9 cellular contexts compared by ENCODE assay signal in the genomic region with DNA sequence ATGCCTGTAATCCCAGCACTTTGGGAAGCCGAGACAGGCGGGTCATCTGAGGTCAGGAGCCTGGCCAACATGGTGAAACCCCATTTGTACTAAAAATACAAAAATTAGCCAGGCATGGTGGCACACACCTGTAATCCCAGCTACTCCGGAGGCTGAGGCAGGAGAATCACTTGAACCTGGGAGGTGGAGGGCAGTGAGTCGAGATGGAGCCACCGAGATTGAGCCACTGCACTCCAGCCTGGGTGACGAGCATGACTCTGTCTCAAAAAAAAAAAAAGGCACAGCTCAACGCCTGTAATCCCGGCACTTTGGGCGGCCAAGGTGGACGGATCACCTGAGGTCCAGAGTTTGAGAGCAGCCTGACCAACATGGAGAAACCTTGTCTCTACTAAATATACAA. TPM values are rescaled to one million over a fixed set of nuclear protein-coding genes. Genes with fewer than 3 reads are reported as not detected.
DNase-seq lines count a peak whose midpoint lies in the region; ATAC-seq and TF ChIP-seq lines count a peak whose summit lies in the region.
"Not testable (repeated sequence)": the region's sequence is repeated elsewhere in the genome, so short reads cannot be mapped to it uniquely, and the experiment has no call there.
"Had no signal": no experiment of that assay in that cellular context is flagged by ENCODE, and none has a peak within 500 bp of the region (broad histone marks: within the 10 kb centered on the region; RNA-seq: fewer than 3 reads in every experiment).

No MANE protein-coding gene starts in this region.

- not testable (repeated sequence) for ATAC-seq in GM23338; WTC11; activated CD8-positive, alpha-beta T cell treated with anti-CD3 and anti-CD28 coated beads, Interleukin-2, amount 10 ng/mL, durations not matched to agents 7 days and 5 days

- not testable (repeated sequence) for H3K4me1 ChIP-seq in GM23338 (ENCODE audit: insufficient read depth)

- H3K79me2 ChIP-seq in GM23338 (replicated peaks; ENCODE audit: insufficient read depth) = not testable (repeated sequence)

- CTCF ChIA-PET in WTC11 (lab: Charles Lee) = interaction anchor here (0.7 kb wide), 2 partner anchors 19 to 28 kb away, joined by 3 read pairs; no protein-coding TSS in a partner anchor
- CTCF ChIA-PET in activated CD8-positive, alpha-beta T cell treated with anti-CD3 and anti-CD28 coated beads, Interleukin-2, amount 10 ng/mL, durations not matched to agents 7 days and 5 days (lab: Charles Lee) = not testable (repeated sequence)

- not testable (repeated sequence) for H2AFZ ChIP-seq in GM23338

- not testable (repeated sequence) for H3K9me2 ChIP-seq in GM23338 (ENCODE audit: insufficient read depth)

- not testable (repeated sequence) for H3K9me3 Mint-ChIP-seq in GM23338; WTC11; activated CD8-positive, alpha-beta T cell treated with anti-CD3 and anti-CD28 coated beads, Interleukin-2, amount 10 ng/mL, durations not matched to agents 7 days and 5 days (ENCODE audit: insufficient read depth); activated T-helper 2 cell treated with anti-CD3 and anti-CD28 coated beads, Interferon-gamma antibody, Interleukin-2, Interleukin-4, amounts not matched to agents 10 μg/mL and 5 μg/mL and 100 μg/mL, durations not matched to agents 14 hours and 24 hours and 36 hours; activated naive CD8-positive, alpha-beta T cell treated with anti-CD3 and anti-CD28 coated beads for 36 hours; endothelial cell (ENCODE audit: unreplicated experiment); neural crest cell

- not testable (repeated sequence) for H3K27me3 ChIP-seq in GM23338 (ENCODE audit: insufficient read depth)

- peaks cover 11% of the 10 kb centered on the region for H3K36me3 ChIP-seq in GM23338 (ENCODE audit: insufficient read depth)

- not testable (repeated sequence) for H3K4me3 ChIP-seq in GM23338

- H3K27ac Mint-ChIP-seq in GM23338; activated CD8-positive, alpha-beta T cell treated with anti-CD3 and anti-CD28 coated beads, Interleukin-2, amount 10 ng/mL, durations not matched to agents 7 days and 5 days; activated T-helper 2 cell treated with anti-CD3 and anti-CD28 coated beads, Interferon-gamma antibody, Interleukin-2, Interleukin-4, amounts not matched to agents 10 μg/mL and 5 μg/mL and 100 μg/mL, durations not matched to agents 14 hours and 24 hours and 36 hours; endothelial cell (ENCODE audit: unreplicated experiment); neural crest cell (ENCODE audit: unreplicated experiment): not testable (repeated sequence)
- 0 out of 2 replicates have a peak overlapping the region, but pooled peaks have one; percentile 70 for H3K27ac Mint-ChIP-seq in WTC11
- H3K27ac Mint-ChIP-seq in activated naive CD8-positive, alpha-beta T cell treated with anti-CD3 and anti-CD28 coated beads for 36 hours = peak overlapping the region; percentile 48

- not testable (repeated sequence) for H3K4me2 ChIP-seq in GM23338

- H3K4me1 Mint-ChIP-seq in GM23338; WTC11; activated T-helper 2 cell treated with anti-CD3 and anti-CD28 coated beads, Interferon-gamma antibody, Interleukin-2, Interleukin-4, amounts not matched to agents 10 μg/mL and 5 μg/mL and 100 μg/mL, durations not matched to agents 14 hours and 24 hours and 36 hours (ENCODE audit: low read depth); endothelial cell (ENCODE audit: unreplicated experiment): not testable (repeated sequence)
- H3K4me1 Mint-ChIP-seq in activated CD8-positive, alpha-beta T cell treated with anti-CD3 and anti-CD28 coated beads, Interleukin-2, amount 10 ng/mL, durations not matched to agents 7 days and 5 days (ENCODE audit: low read depth) = peaks cover 18% of the 10 kb centered on the region
- peaks cover 18% of the 10 kb centered on the region for H3K4me1 Mint-ChIP-seq in activated naive CD8-positive, alpha-beta T cell treated with anti-CD3 and anti-CD28 coated beads for 36 hours
- H3K4me1 Mint-ChIP-seq in neural crest cell = peaks cover 14% of the 10 kb centered on the region

- peaks cover 19% of the 10 kb centered on the region for H3F3A ChIP-seq in GM23338 (replicated peaks; ENCODE audit: low read depth)

- TF ChIP-seq CTCF in 22Rv1 (IDR thresholded peaks at IDR 0.05); GM23338 (conservative IDR thresholded peaks at IDR 0.05; ENCODE audit: low read depth in 2 of 2); WTC11 (IDR thresholded peaks at IDR 0.05); endothelial cell (IDR thresholded peaks at IDR 0.05; ENCODE audit: unreplicated experiment); neural crest cell (conservative IDR thresholded peaks at IDR 0.05): not testable (repeated sequence)

- H4K20me1 ChIP-seq in GM23338 (replicated peaks; ENCODE audit: insufficient read depth) = not testable (repeated sequence)

- intact Hi-C loops in activated T-helper 2 cell treated with anti-CD3 and anti-CD28 coated beads, Interferon-gamma antibody, Interleukin-2, Interleukin-4, amounts not matched to agents 10 μg/mL and 5 μg/mL and 100 μg/mL, durations not matched to agents 14 hours and 24 hours and 36 hours (cut with micrococcal nuclease) = not testable (repeated sequence)

- not testable (repeated sequence) for H3K27me3 Mint-ChIP-seq in GM23338 (ENCODE audit: insufficient read depth, low read depth, poor library complexity); WTC11 (ENCODE audit: low read depth); activated CD8-positive, alpha-beta T cell treated with anti-CD3 and anti-CD28 coated beads, Interleukin-2, amount 10 ng/mL, durations not matched to agents 7 days and 5 days (ENCODE audit: low read depth); activated T-helper 2 cell treated with anti-CD3 and anti-CD28 coated beads, Interferon-gamma antibody, Interleukin-2, Interleukin-4, amounts not matched to agents 10 μg/mL and 5 μg/mL and 100 μg/mL, durations not matched to agents 14 hours and 24 hours and 36 hours (ENCODE audit: low read depth); activated naive CD8-positive, alpha-beta T cell treated with anti-CD3 and anti-CD28 coated beads for 36 hours; endothelial cell (ENCODE audit: unreplicated experiment); neural crest cell (ENCODE audit: low read depth)

- POLR2A ChIA-PET in WTC11 (lab: Charles Lee) = not testable (repeated sequence)
- POLR2A ChIA-PET in activated CD8-positive, alpha-beta T cell treated with anti-CD3 and anti-CD28 coated beads, Interleukin-2, amount 10 ng/mL, durations not matched to agents 7 days and 5 days (lab: Charles Lee) = interaction anchor here (0.5 to 1.2 kb wide), 2 partner anchors 22 to 39 kb away, joined by 3 to 5 read pairs; no protein-coding TSS in a partner anchor

- H3K4me3 Mint-ChIP-seq in GM23338 (peak overlapping the region; percentile 30; the same call in 1 of the 3 replicates), WTC11 (peak overlapping the region; percentile 87; the same call in 1 of the 2 replicates), endothelial cell (ENCODE audit: unreplicated experiment) (peak overlapping the region; percentile 59), neural crest cell (peak overlapping the region; percentile 52)
- H3K4me3 Mint-ChIP-seq in activated CD8-positive, alpha-beta T cell treated with anti-CD3 and anti-CD28 coated beads, Interleukin-2, amount 10 ng/mL, durations not matched to agents 7 days and 5 days = peak overlapping the region; percentile 13
- H3K4me3 Mint-ChIP-seq in activated T-helper 2 cell treated with anti-CD3 and anti-CD28 coated beads, Interferon-gamma antibody, Interleukin-2, Interleukin-4, amounts not matched to agents 10 μg/mL and 5 μg/mL and 100 μg/mL, durations not matched to agents 14 hours and 24 hours and 36 hours (ENCODE audit: low read depth) = peak overlapping the region; percentile 42
- H3K4me3 Mint-ChIP-seq in activated naive CD8-positive, alpha-beta T cell treated with anti-CD3 and anti-CD28 coated beads for 36 hours = not testable (repeated sequence)

- not testable (repeated sequence) for DNase-seq in GM23338 (ENCODE audit: low spot score); WTC11 (ENCODE audit: low spot score); activated CD8-positive, alpha-beta T cell treated with anti-CD3 and anti-CD28 coated beads, Interleukin-2, amount 10 ng/mL, durations not matched to agents 7 days and 5 days; activated T-helper 2 cell treated with anti-CD3 and anti-CD28 coated beads, Interferon-gamma antibody, Interleukin-2, Interleukin-4, amounts not matched to agents 10 μg/mL and 5 μg/mL and 100 μg/mL, durations not matched to agents 14 hours and 24 hours and 36 hours (ENCODE audit: low spot score); activated naive CD8-positive, alpha-beta T cell treated with anti-CD3 and anti-CD28 coated beads for 36 hours; endothelial cell (ENCODE audit: low spot score); neural crest cell (ENCODE audit: low read depth, low spot score)

- peaks cover 50% of the 10 kb centered on the region for H3K36me3 Mint-ChIP-seq in GM23338 (ENCODE audit: low read depth)
- peaks cover 39% of the 10 kb centered on the region for H3K36me3 Mint-ChIP-seq in WTC11
- peaks cover 31% of the 10 kb centered on the region for H3K36me3 Mint-ChIP-seq in activated CD8-positive, alpha-beta T cell treated with anti-CD3 and anti-CD28 coated beads, Interleukin-2, amount 10 ng/mL, durations not matched to agents 7 days and 5 days (ENCODE audit: low read depth)
- peaks cover 42% of the 10 kb centered on the region for H3K36me3 Mint-ChIP-seq in activated T-helper 2 cell treated with anti-CD3 and anti-CD28 coated beads, Interferon-gamma antibody, Interleukin-2, Interleukin-4, amounts not matched to agents 10 μg/mL and 5 μg/mL and 100 μg/mL, durations not matched to agents 14 hours and 24 hours and 36 hours (ENCODE audit: low read depth)
- H3K36me3 Mint-ChIP-seq in activated naive CD8-positive, alpha-beta T cell treated with anti-CD3 and anti-CD28 coated beads for 36 hours = peaks cover 11% of the 10 kb centered on the region
- peaks cover 19% of the 10 kb centered on the region for H3K36me3 Mint-ChIP-seq in endothelial cell (ENCODE audit: low read depth, unreplicated experiment)
- not testable (repeated sequence) for H3K36me3 Mint-ChIP-seq in neural crest cell (ENCODE audit: low read depth)

- H3K27ac ChIP-seq in 22Rv1 = peak overlapping the region; percentile 93
- H3K27ac ChIP-seq in GM23338 (ENCODE audit: low read depth) = not testable (repeated sequence)

RNA-seq across cellular contexts. Expression of gene MRPL41, which starts 2.0 kb away (rescaled TPM):
- total RNA-seq in GM23338 (2014; rRNA removed; shearing (Covaris generic)) = 32.6 and 32.8 TPM in 2 replicates
- polyA plus RNA-seq in GM23338 (2016; fragmentation: Nextera tagmentation; extraction: Ambion mirVana) = 146 and 165 TPM in 2 replicates
- 70.1 to 79.4 TPM (median 74.8 TPM) in 3 replicates for total RNA-seq in WTC11 (2021)
- total RNA-seq in activated CD8-positive, alpha-beta T cell treated with anti-CD3 and anti-CD28 coated beads, Interleukin-2, amount 10 ng/mL, durations not matched to agents 7 days and 5 days = 10 to 100 TPM; 51.4 to 55.5 TPM
- total RNA-seq in activated T-helper 2 cell treated with anti-CD3 and anti-CD28 coated beads, Interferon-gamma antibody, Interleukin-2, Interleukin-4, amounts not matched to agents 10 μg/mL and 5 μg/mL and 100 μg/mL, durations not matched to agents 14 hours and 24 hours and 36 hours = 43.2 and 49.4 TPM in 2 replicates
- 10 to 100 TPM; 54.6 to 54.9 TPM for total RNA-seq in activated naive CD8-positive, alpha-beta T cell treated with anti-CD3 and anti-CD28 coated beads for 36 hours
- 41.4 TPM for total RNA-seq in endothelial cell (ENCODE audit: unreplicated experiment)
- 40.9 and 42.0 TPM in 2 replicates for total RNA-seq in neural crest cell

RNA-seq across cellular contexts. Expression of gene PNPLA7, which starts 3.5 kb away (rescaled TPM):
- total RNA-seq in GM23338 (2014; rRNA removed; shearing (Covaris generic)) = 0.39 and 0.80 TPM in 2 replicates
- polyA plus RNA-seq in GM23338 (2016; fragmentation: Nextera tagmentation; extraction: Ambion mirVana) = 0.28 and 0.45 TPM in 2 replicates
- total RNA-seq in WTC11 (2021) = 1.3 to 1.6 TPM (median 1.6 TPM) in 3 replicates
- 1 to 10 TPM; 3.4 to 3.7 TPM for total RNA-seq in activated CD8-positive, alpha-beta T cell treated with anti-CD3 and anti-CD28 coated beads, Interleukin-2, amount 10 ng/mL, durations not matched to agents 7 days and 5 days
- 1.6 TPM in 2 replicates for total RNA-seq in activated T-helper 2 cell treated with anti-CD3 and anti-CD28 coated beads, Interferon-gamma antibody, Interleukin-2, Interleukin-4, amounts not matched to agents 10 μg/mL and 5 μg/mL and 100 μg/mL, durations not matched to agents 14 hours and 24 hours and 36 hours
- total RNA-seq in activated naive CD8-positive, alpha-beta T cell treated with anti-CD3 and anti-CD28 coated beads for 36 hours = 1 to 10 TPM; 2.5 to 2.9 TPM
- total RNA-seq in endothelial cell (ENCODE audit: unreplicated experiment) = 3.9 TPM
- 1.8 and 2.2 TPM in 2 replicates for total RNA-seq in neural crest cell
- total RNA-seq: H4 had no signal

RNA-seq across cellular contexts. Expression of gene DPH7, which starts 25.1 kb away (rescaled TPM):
- total RNA-seq in GM23338 (2014; rRNA removed; shearing (Covaris generic)) = 53.7 and 68.8 TPM in 2 replicates
- 44.5 and 48.8 TPM in 2 replicates for polyA plus RNA-seq in GM23338 (2016; fragmentation: Nextera tagmentation; extraction: Ambion mirVana)
- total RNA-seq in WTC11 (2021) (40.3 to 43.9 TPM (median 40.5 TPM) in 3 replicates), endothelial cell (ENCODE audit: unreplicated experiment) (32.2 TPM), neural crest cell (59.0 and 63.0 TPM in 2 replicates)
- total RNA-seq in activated CD8-positive, alpha-beta T cell treated with anti-CD3 and anti-CD28 coated beads, Interleukin-2, amount 10 ng/mL, durations not matched to agents 7 days and 5 days = 10 to 100 TPM; 36.8 to 37.1 TPM
- total RNA-seq in activated T-helper 2 cell treated with anti-CD3 and anti-CD28 coated beads, Interferon-gamma antibody, Interleukin-2, Interleukin-4, amounts not matched to agents 10 μg/mL and 5 μg/mL and 100 μg/mL, durations not matched to agents 14 hours and 24 hours and 36 hours = 43.2 and 46.2 TPM in 2 replicates
- total RNA-seq in activated naive CD8-positive, alpha-beta T cell treated with anti-CD3 and anti-CD28 coated beads for 36 hours = 10 to 100 TPM; 31.7 to 33.7 TPM

RNA-seq across cellular contexts. Expression of gene ZMYND19, which starts 36.7 kb away (rescaled TPM):
- 50.3 and 58.5 TPM in 2 replicates for total RNA-seq in GM23338 (2014; rRNA removed; shearing (Covaris generic))
- 25.8 and 41.7 TPM in 2 replicates for polyA plus RNA-seq in GM23338 (2016; fragmentation: Nextera tagmentation; extraction: Ambion mirVana)
- total RNA-seq in WTC11 (2021) (61.9 to 77.9 TPM (median 63.8 TPM) in 3 replicates), endothelial cell (ENCODE audit: unreplicated experiment) (25.6 TPM), neural crest cell (71.9 and 72.6 TPM in 2 replicates)
- total RNA-seq in activated CD8-positive, alpha-beta T cell treated with anti-CD3 and anti-CD28 coated beads, Interleukin-2, amount 10 ng/mL, durations not matched to agents 7 days and 5 days = 10 to 100 TPM; 35.4 to 38.3 TPM
- 72.4 and 74.4 TPM in 2 replicates for total RNA-seq in activated T-helper 2 cell treated with anti-CD3 and anti-CD28 coated beads, Interferon-gamma antibody, Interleukin-2, Interleukin-4, amounts not matched to agents 10 μg/mL and 5 μg/mL and 100 μg/mL, durations not matched to agents 14 hours and 24 hours and 36 hours
- total RNA-seq in activated naive CD8-positive, alpha-beta T cell treated with anti-CD3 and anti-CD28 coated beads for 36 hours = 10 to 100 TPM; 55.6 to 56.4 TPM

RNA-seq across cellular contexts. Expression of gene ARRDC1, which starts 51.8 kb away (rescaled TPM):
- 33.9 and 63.8 TPM in 2 replicates for total RNA-seq in GM23338 (2014; rRNA removed; shearing (Covaris generic))
- polyA plus RNA-seq in GM23338 (2016; fragmentation: Nextera tagmentation; extraction: Ambion mirVana) = 33.5 and 36.6 TPM in 2 replicates
- 41.2 to 48.3 TPM (median 41.3 TPM) in 3 replicates for total RNA-seq in WTC11 (2021)
- 10 to 100 TPM; 42.3 to 45.1 TPM for total RNA-seq in activated CD8-positive, alpha-beta T cell treated with anti-CD3 and anti-CD28 coated beads, Interleukin-2, amount 10 ng/mL, durations not matched to agents 7 days and 5 days
- total RNA-seq in activated T-helper 2 cell treated with anti-CD3 and anti-CD28 coated beads, Interferon-gamma antibody, Interleukin-2, Interleukin-4, amounts not matched to agents 10 μg/mL and 5 μg/mL and 100 μg/mL, durations not matched to agents 14 hours and 24 hours and 36 hours = 71.1 and 73.1 TPM in 2 replicates
- total RNA-seq in activated naive CD8-positive, alpha-beta T cell treated with anti-CD3 and anti-CD28 coated beads for 36 hours = 10 to 100 TPM; 28.6 to 29.3 TPM
- 20.3 TPM for total RNA-seq in endothelial cell (ENCODE audit: unreplicated experiment)
- total RNA-seq in neural crest cell = 18.1 and 20.1 TPM in 2 replicates
